Comparison of ENCODE assay signal across 1 cellular context in the genomic region with DNA sequence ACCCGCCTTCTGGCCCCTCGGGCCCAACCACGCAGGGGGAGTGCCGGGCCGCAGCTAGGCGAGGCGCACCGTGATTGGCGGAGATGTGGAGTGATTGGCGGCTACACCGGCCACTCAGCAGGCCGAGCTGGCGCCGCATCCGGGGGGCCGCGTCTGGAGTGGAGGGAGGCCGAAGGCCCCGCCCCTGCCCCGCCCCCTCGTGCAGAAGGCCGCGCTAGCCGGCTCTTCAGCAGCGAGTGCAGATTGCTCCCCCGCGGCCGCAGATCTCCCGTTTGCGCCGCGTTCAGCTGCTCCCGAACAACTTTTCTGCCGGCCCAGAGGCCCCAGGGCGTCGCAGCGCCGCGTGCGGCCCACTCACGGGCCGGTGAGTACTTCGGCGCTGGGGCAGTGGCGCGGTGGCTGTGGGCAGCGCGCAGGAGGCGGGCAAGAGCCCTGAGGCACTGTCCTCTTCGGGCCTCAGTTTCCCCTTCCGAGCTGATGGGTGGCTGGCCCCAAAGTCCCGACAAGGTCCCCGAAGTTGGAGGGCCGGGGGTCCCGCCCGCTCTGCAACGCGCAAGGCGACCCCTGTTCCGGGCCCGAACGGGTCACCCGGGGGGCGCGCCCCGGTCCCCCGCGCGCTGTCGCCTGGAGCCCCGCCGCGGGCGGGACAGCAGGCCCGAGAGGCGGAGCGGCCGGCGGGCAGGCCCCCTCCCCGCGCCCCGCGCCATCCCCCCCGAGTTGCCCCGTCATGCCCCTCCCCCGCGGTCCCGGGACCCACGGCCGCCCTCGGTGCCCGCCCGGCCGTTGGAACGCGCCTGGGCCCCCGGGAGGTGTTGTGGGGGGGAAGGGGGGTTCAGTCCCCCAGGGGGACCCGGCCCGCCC.
TF ChIP-seq lines count a peak whose summit lies in the region.

A gene with protein sequence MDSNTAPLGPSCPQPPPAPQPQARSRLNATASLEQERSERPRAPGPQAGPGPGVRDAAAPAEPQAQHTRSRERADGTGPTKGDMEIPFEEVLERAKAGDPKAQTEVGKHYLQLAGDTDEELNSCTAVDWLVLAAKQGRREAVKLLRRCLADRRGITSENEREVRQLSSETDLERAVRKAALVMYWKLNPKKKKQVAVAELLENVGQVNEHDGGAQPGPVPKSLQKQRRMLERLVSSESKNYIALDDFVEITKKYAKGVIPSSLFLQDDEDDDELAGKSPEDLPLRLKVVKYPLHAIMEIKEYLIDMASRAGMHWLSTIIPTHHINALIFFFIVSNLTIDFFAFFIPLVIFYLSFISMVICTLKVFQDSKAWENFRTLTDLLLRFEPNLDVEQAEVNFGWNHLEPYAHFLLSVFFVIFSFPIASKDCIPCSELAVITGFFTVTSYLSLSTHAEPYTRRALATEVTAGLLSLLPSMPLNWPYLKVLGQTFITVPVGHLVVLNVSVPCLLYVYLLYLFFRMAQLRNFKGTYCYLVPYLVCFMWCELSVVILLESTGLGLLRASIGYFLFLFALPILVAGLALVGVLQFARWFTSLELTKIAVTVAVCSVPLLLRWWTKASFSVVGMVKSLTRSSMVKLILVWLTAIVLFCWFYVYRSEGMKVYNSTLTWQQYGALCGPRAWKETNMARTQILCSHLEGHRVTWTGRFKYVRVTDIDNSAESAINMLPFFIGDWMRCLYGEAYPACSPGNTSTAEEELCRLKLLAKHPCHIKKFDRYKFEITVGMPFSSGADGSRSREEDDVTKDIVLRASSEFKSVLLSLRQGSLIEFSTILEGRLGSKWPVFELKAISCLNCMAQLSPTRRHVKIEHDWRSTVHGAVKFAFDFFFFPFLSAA (plus strand): TSS at position 200 of the 861 bp plus-strand sequence. CDS start 7,606 bp downstream, outside the sequence.

TF ChIP-seq in GM12878, 131 proteins besides CTCF, POLR2A, EP300 and RAD21 (continued from another document):
- TF ChIP-seq MLLT1 (IDR thresholded peaks at IDR 0.05) (no peak), RCOR1 (conservative IDR thresholded peaks at IDR 0.05; ENCODE audit: low read depth, low read length) (no peak), DPF2 (IDR thresholded peaks at IDR 0.05) (peak; percentile 99), EGR1 (IDR thresholded peaks at IDR 0.05; ENCODE audit: borderline replicate concordance in 1 of 2, low read depth in 2 of 2, low read length in 2 of 2) (peak in 1 of 2 experiments; percentile 29; a peak in 1 of 3 replicates), PKNOX1 (IDR thresholded peaks at IDR 0.05) (peak; percentile 98), LARP7 (IDR thresholded peaks at IDR 0.05) (peak; percentile 63), CREB1 (IDR thresholded peaks at IDR 0.05; ENCODE audit: low read depth) (peak; percentile 50; the same call in 1 of the 2 replicates), SP1 (IDR thresholded peaks at IDR 0.05; ENCODE audit: low read depth, low read length) (peak; percentile 95), RFX5 (IDR thresholded peaks at IDR 0.05; ENCODE audit: low read depth, low read length) (peak; percentile 54; the same call in 1 of the 2 replicates), POLR2AphosphoS2 (IDR thresholded peaks at IDR 0.05; ENCODE audit: low read depth, low read length) (no peak), BHLHE40 (IDR thresholded peaks at IDR 0.05; ENCODE audit: borderline replicate concordance in 1 of 2, low read depth in 2 of 2, low read length in 1 of 2) (peak in 1 of 2 experiments; percentile 81; a peak in 1 of 4 replicates), NFIC (IDR thresholded peaks at IDR 0.05; ENCODE audit: low read depth, low read length) (no peak), CHD2 (IDR thresholded peaks at IDR 0.05; ENCODE audit: borderline replicate concordance, low read depth, low read length) (peak; percentile 89), TARDBP (IDR thresholded peaks at IDR 0.05; ENCODE audit: borderline replicate concordance) (no peak), FOS (IDR thresholded peaks at IDR 0.05; ENCODE audit: borderline replicate concordance, extremely low read depth, insufficient read length) (peak; percentile 61)
- TF ChIP-seq, protein P1, sequence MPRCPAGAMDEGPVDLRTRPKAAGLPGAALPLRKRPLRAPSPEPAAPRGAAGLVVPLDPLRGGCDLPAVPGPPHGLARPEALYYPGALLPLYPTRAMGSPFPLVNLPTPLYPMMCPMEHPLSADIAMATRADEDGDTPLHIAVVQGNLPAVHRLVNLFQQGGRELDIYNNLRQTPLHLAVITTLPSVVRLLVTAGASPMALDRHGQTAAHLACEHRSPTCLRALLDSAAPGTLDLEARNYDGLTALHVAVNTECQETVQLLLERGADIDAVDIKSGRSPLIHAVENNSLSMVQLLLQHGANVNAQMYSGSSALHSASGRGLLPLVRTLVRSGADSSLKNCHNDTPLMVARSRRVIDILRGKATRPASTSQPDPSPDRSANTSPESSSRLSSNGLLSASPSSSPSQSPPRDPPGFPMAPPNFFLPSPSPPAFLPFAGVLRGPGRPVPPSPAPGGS (IDR thresholded peaks at IDR 0.05; ENCODE audit: borderline replicate concordance, insufficient read depth, low read depth, low read length, poor library complexity, severe bottlenecking): no peak
- TF ChIP-seq, protein P2, sequence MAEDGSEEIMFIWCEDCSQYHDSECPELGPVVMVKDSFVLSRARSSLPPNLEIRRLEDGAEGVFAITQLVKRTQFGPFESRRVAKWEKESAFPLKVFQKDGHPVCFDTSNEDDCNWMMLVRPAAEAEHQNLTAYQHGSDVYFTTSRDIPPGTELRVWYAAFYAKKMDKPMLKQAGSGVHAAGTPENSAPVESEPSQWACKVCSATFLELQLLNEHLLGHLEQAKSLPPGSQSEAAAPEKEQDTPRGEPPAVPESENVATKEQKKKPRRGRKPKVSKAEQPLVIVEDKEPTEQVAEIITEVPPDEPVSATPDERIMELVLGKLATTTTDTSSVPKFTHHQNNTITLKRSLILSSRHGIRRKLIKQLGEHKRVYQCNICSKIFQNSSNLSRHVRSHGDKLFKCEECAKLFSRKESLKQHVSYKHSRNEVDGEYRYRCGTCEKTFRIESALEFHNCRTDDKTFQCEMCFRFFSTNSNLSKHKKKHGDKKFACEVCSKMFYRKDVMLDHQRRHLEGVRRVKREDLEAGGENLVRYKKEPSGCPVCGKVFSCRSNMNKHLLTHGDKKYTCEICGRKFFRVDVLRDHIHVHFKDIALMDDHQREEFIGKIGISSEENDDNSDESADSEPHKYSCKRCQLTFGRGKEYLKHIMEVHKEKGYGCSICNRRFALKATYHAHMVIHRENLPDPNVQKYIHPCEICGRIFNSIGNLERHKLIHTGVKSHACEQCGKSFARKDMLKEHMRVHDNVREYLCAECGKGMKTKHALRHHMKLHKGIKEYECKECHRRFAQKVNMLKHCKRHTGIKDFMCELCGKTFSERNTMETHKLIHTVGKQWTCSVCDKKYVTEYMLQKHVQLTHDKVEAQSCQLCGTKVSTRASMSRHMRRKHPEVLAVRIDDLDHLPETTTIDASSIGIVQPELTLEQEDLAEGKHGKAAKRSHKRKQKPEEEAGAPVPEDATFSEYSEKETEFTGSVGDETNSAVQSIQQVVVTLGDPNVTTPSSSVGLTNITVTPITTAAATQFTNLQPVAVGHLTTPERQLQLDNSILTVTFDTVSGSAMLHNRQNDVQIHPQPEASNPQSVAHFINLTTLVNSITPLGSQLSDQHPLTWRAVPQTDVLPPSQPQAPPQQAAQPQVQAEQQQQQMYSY (CRISPR knock-in tag; IDR thresholded peaks at IDR 0.05): no peak
- TF ChIP-seq, protein P3, sequence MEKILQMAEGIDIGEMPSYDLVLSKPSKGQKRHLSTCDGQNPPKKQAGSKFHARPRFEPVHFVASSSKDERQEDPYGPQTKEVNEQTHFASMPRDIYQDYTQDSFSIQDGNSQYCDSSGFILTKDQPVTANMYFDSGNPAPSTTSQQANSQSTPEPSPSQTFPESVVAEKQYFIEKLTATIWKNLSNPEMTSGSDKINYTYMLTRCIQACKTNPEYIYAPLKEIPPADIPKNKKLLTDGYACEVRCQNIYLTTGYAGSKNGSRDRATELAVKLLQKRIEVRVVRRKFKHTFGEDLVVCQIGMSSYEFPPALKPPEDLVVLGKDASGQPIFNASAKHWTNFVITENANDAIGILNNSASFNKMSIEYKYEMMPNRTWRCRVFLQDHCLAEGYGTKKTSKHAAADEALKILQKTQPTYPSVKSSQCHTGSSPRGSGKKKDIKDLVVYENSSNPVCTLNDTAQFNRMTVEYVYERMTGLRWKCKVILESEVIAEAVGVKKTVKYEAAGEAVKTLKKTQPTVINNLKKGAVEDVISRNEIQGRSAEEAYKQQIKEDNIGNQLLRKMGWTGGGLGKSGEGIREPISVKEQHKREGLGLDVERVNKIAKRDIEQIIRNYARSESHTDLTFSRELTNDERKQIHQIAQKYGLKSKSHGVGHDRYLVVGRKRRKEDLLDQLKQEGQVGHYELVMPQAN (conservative IDR thresholded peaks at IDR 0.05): peak; percentile 74; the same call in 1 of the 2 replicates
